ENCODE assay signal across 14 cellular contexts in the genomic region with DNA sequence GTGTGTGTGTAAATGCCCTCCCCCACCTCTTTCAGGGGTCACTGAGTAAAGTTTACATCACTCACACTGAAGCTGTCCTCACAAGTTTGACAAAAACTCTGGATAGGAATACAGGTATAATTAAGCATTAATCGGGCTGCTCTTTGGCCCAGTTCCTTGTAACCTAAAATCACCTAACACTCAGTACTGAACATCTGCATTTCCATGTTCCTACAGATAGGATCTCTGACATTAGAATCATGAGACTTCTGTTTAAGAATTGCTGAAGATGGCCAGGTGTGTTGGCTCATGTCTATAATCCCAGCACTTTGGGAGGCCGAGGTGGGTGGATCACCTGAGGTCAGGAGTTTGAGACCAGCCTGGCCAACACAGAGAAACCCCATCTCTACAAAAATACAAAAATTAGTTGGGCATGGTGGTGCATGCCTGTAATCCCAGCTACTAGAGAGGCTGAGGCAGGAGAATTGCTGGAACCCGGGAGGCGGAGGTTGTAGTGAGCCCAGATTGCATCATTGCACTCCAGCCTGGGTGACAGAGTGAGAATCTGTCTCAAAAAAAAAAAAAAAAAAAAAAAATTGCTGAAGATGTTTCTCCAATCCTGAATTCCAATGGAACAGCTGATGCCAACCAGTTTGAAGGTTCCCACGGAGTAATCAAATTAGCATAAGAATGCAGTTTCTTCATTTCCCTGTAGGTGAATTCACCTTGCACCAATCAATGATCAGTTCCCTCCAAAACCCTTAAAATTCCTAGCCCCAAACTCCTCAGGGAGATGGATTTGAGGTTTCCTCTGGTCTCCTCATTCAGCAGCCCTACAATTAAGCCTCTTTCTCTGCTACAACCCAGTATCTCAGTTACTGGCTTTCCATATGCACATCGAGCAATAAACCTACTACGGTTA. TPM values are rescaled to one million over a fixed set of nuclear protein-coding genes. Genes with fewer than 3 reads are reported as not detected.
"Had no signal": no experiment of that assay in that cellular context is flagged by ENCODE, and none has a peak within 500 bp of the region (broad histone marks: within the 10 kb centered on the region; RNA-seq: fewer than 3 reads in every experiment).

No MANE protein-coding gene starts in this region.

RNA-seq across cellular contexts. Expression of gene GAST, which starts 36.7 kb away (rescaled TPM):
- total RNA-seq: activated CD4-positive, alpha-beta T cell treated with anti-CD3 and anti-CD28 coated beads, Interleukin-2, amount 10 ng/mL, durations not matched to agents 7 days and 5 days; activated CD8-positive, alpha-beta T cell treated with anti-CD3 and anti-CD28 coated beads, Interleukin-2, amount 10 ng/mL, durations not matched to agents 7 days and 5 days; activated naive CD4-positive, alpha-beta T cell treated with anti-CD3 and anti-CD28 coated beads for 36 hours; colonic mucosa; frontal cortex; left cardiac atrium; lung microvascular endothelial cell; mucosa of descending colon; naive thymus-derived CD4-positive, alpha-beta T cell; subcutaneous adipose tissue; uterus had no signal
- polyA plus RNA-seq: esophagus; immature natural killer cell; naive thymus-derived CD4-positive, alpha-beta T cell; SK-N-SH had no signal

RNA-seq across cellular contexts. Expression of gene KRT17, which starts 51.0 kb away (rescaled TPM):
- total RNA-seq: activated CD8-positive, alpha-beta T cell treated with anti-CD3 and anti-CD28 coated beads, Interleukin-2, amount 10 ng/mL, durations not matched to agents 7 days and 5 days; activated naive CD4-positive, alpha-beta T cell treated with anti-CD3 and anti-CD28 coated beads for 36 hours; left cardiac atrium; lung microvascular endothelial cell; naive thymus-derived CD4-positive, alpha-beta T cell; subcutaneous adipose tissue had no signal
- polyA plus RNA-seq: immature natural killer cell; naive thymus-derived CD4-positive, alpha-beta T cell had no signal

RNA-seq across cellular contexts. Expression of gene HAP1, which starts 59.0 kb away (rescaled TPM):
- total RNA-seq: activated naive CD4-positive, alpha-beta T cell treated with anti-CD3 and anti-CD28 coated beads for 36 hours; left cardiac atrium; subcutaneous adipose tissue had no signal
- polyA plus RNA-seq: immature natural killer cell; naive thymus-derived CD4-positive, alpha-beta T cell had no signal
